In genomic region chr14:60397550-60397949, GRCh38 we compare ENCODE assay signal across 7 cellular contexts.
DNase-seq lines count a peak whose midpoint lies in the region; ATAC-seq, FAIRE-seq and TF ChIP-seq lines count a peak whose summit lies in the region.
"Not testable (repeated sequence)": the region's sequence is repeated elsewhere in the genome, so short reads cannot be mapped to it uniquely, and the experiment has no call there.

No MANE protein-coding gene starts in this region.

- TF ChIP-seq CTCF in DND-41 (IDR thresholded peaks at IDR 0.05; ENCODE audit: borderline replicate concordance, extremely low read depth, low read length, poor library complexity, severe bottlenecking); PC-3 (conservative IDR thresholded peaks at IDR 0.05; ENCODE audit: low read depth, low read length); endothelial cell of umbilical vein (IDR thresholded peaks at IDR 0.05; ENCODE audit: extremely low read depth in 1 of 2, insufficient read depth in 1 of 2, low read depth in 1 of 2, low read length in 2 of 2): not testable (repeated sequence)

- FAIRE-seq in endothelial cell of umbilical vein (lab: Jason Lieb, UNC): peak; percentile 44

- H3K9me1 ChIP-seq in endothelial cell of umbilical vein (replicated peaks; ENCODE audit: control insufficient read depth, extremely low read depth, insufficient read depth, low read length): not testable (repeated sequence)

- POLR2A ChIA-PET in PC-3 (lab: Charles Lee; ENCODE audit: unreplicated experiment); endothelial cell of umbilical vein (lab: Charles Lee): not testable (repeated sequence)

- not testable (repeated sequence) for H3K4me3 Mint-ChIP-seq in activated T-helper 17 cell treated with anti-CD3 and anti-CD28 coated beads, Interleukin-2, amount 50 U/mL, for 72 hours; naive B cell; stimulated activated naive B cell treated with anti-CD40 and anti-IgM and Interleukin-4, amounts not matched to agents 10 μg/mL and 1 μg/mL and 100 μg/mL, for 72 hours

- H3K9ac ChIP-seq in DND-41 (ENCODE audit: low read depth, low read length); PC-3 (ENCODE audit: low read length); endothelial cell of umbilical vein (replicated peaks; ENCODE audit: extremely low read depth, insufficient read depth, low read length): not testable (repeated sequence)

- H3K27me3 Mint-ChIP-seq in activated T-helper 17 cell treated with anti-CD3 and anti-CD28 coated beads, Interleukin-2, amount 50 U/mL, for 72 hours: not testable (repeated sequence)
- peaks cover 7 to 16% (median 8%) of the 10 kb centered on the region in 3 donors for H3K27me3 Mint-ChIP-seq in naive B cell
- H3K27me3 Mint-ChIP-seq in stimulated activated naive B cell treated with anti-CD40 and anti-IgM and Interleukin-4, amounts not matched to agents 10 μg/mL and 1 μg/mL and 100 μg/mL, for 72 hours: peaks cover 5 to 11% of the 10 kb centered on the region in 2 donors

- not testable (repeated sequence) for H3K27ac Mint-ChIP-seq in activated T-helper 17 cell treated with anti-CD3 and anti-CD28 coated beads, Interleukin-2, amount 50 U/mL, for 72 hours; naive B cell; stimulated activated naive B cell treated with anti-CD40 and anti-IgM and Interleukin-4, amounts not matched to agents 10 μg/mL and 1 μg/mL and 100 μg/mL, for 72 hours

- not testable (repeated sequence) for H3K36me3 Mint-ChIP-seq in activated T-helper 17 cell treated with anti-CD3 and anti-CD28 coated beads, Interleukin-2, amount 50 U/mL, for 72 hours (ENCODE audit: low read depth); naive B cell; stimulated activated naive B cell treated with anti-CD40 and anti-IgM and Interleukin-4, amounts not matched to agents 10 μg/mL and 1 μg/mL and 100 μg/mL, for 72 hours

- dilution Hi-C loops in endothelial cell of umbilical vein (cut with MboI; ENCODE audit: extremely low pct_ligation_motif_present, low sequenced_read_pairs): not testable (repeated sequence)

- BruUV-seq in PC-3 (replicated peaks; lab: Mats Ljungman, UMichigan); endothelial cell of umbilical vein (replicated peaks; lab: Mats Ljungman, UMichigan): not testable (repeated sequence)

- not testable (repeated sequence) for H3K79me2 ChIP-seq in DND-41 (ENCODE audit: insufficient read depth, low read length); PC-3 (ENCODE audit: low read length); endothelial cell of umbilical vein (ENCODE audit: control insufficient read depth, insufficient read depth, low read length)

- intact Hi-C loops in PC-3 (cut with micrococcal nuclease); endothelial cell of umbilical vein (cut with micrococcal nuclease): not testable (repeated sequence)

- H3K27ac ChIP-seq in DND-41 (ENCODE audit: low read length); PC-3 (ENCODE audit: low read length); endothelial cell of umbilical vein (ENCODE audit: insufficient read depth, low read depth, low read length): not testable (repeated sequence)

- H2AFZ ChIP-seq in DND-41 (ENCODE audit: low read depth, low read length); PC-3 (ENCODE audit: low read length); endothelial cell of umbilical vein (ENCODE audit: low read depth, low read length): not testable (repeated sequence)

- not testable (repeated sequence) for H3K9me2 ChIP-seq in PC-3 (replicated peaks; ENCODE audit: low read length)

- not testable (repeated sequence) for H3K4me3 ChIP-seq in DND-41 (ENCODE audit: low read depth in 1 of 2, low read length in 2 of 2); PC-3 (ENCODE audit: low read length); endothelial cell of umbilical vein (replicated peaks in 1 of 3; ENCODE audit: insufficient read depth in 1 of 3, low read depth in 1 of 3, low read length in 3 of 3)

- CTCF ChIA-PET in PC-3 (lab: Charles Lee); endothelial cell of umbilical vein (lab: Charles Lee): not testable (repeated sequence)

- not testable (repeated sequence) for TF ChIP-seq POLR2A in endothelial cell of umbilical vein (IDR thresholded peaks at IDR 0.05; ENCODE audit: low read depth, low read length)

- not testable (repeated sequence) for H3K4me2 ChIP-seq in DND-41 (ENCODE audit: insufficient read depth, low read length); PC-3 (ENCODE audit: low read length); endothelial cell of umbilical vein (ENCODE audit: insufficient read depth, low read length)

- not testable (repeated sequence) for H3K9me3 ChIP-seq in DND-41 (ENCODE audit: insufficient read depth, low read length, severe bottlenecking); PC-3 (ENCODE audit: low read length); endothelial cell of umbilical vein (replicated peaks; ENCODE audit: control insufficient read depth, insufficient read depth, low read length)

- H4K20me1 ChIP-seq in DND-41 (ENCODE audit: insufficient read depth, low read length); PC-3 (ENCODE audit: low read length); endothelial cell of umbilical vein (replicated peaks; ENCODE audit: control insufficient read depth, extremely low read depth, insufficient read depth, low read length): not testable (repeated sequence)

- ATAC-seq in DND-41 (ENCODE audit: insufficient read depth, low read depth): peak; percentile 82
- ATAC-seq in PC-3: peak; percentile 31; the same call in 1 of the 2 replicates
- peak; percentile 60 to 61 for ATAC-seq in activated CD4-positive, CD25-positive, alpha-beta regulatory T cell treated with anti-CD3 and anti-CD28 coated beads, Interleukin-2, amount 50 U/mL, for 24 hours
- peak; percentile 65 for ATAC-seq in activated T-helper 17 cell treated with anti-CD3 and anti-CD28 coated beads, Interleukin-2, amount 50 U/mL, for 72 hours (replicated peaks)
- peak; percentile 73 to 81 for ATAC-seq in naive B cell (ENCODE audit: low read depth in 2 of 2)
- peak; percentile 63 to 68 for ATAC-seq in stimulated activated naive B cell treated with anti-CD40 and anti-IgM and Interleukin-4, amounts not matched to agents 10 μg/mL and 1 μg/mL and 100 μg/mL, for 72 hours (replicated peaks)

- not testable (repeated sequence) for H3K36me3 ChIP-seq in DND-41 (ENCODE audit: insufficient read depth, low read length); PC-3 (ENCODE audit: low read depth, low read length); endothelial cell of umbilical vein (ENCODE audit: control insufficient read depth in 2 of 2, extremely low read depth in 1 of 2, insufficient read depth in 2 of 2, low read length in 2 of 2)

- not testable (repeated sequence) for DNase-seq in DND-41; PC-3; endothelial cell of umbilical vein (ENCODE audit: low read depth, low spot score); naive B cell; stimulated activated naive B cell treated with anti-CD40 and anti-IgM and Interleukin-4, amounts not matched to agents 10 μg/mL and 1 μg/mL and 100 μg/mL, for 72 hours

- H3K4me1 ChIP-seq in DND-41 (ENCODE audit: insufficient read depth, low read length); PC-3 (ENCODE audit: insufficient read depth, low read length); endothelial cell of umbilical vein (ENCODE audit: control insufficient read depth, extremely low read depth, insufficient read depth, low read length): not testable (repeated sequence)

- not testable (repeated sequence) for H3K9me3 Mint-ChIP-seq in activated T-helper 17 cell treated with anti-CD3 and anti-CD28 coated beads, Interleukin-2, amount 50 U/mL, for 72 hours
- H3K9me3 Mint-ChIP-seq in naive B cell: peaks cover 4 to 31% (median 9%) of the 10 kb centered on the region in 7 donors
- peaks cover 13 to 18% of the 10 kb centered on the region in 2 donors for H3K9me3 Mint-ChIP-seq in stimulated activated naive B cell treated with anti-CD40 and anti-IgM and Interleukin-4, amounts not matched to agents 10 μg/mL and 1 μg/mL and 100 μg/mL, for 72 hours

- not testable (repeated sequence) for H3K27me3 ChIP-seq in DND-41 (ENCODE audit: insufficient read depth, low read length, poor library complexity); PC-3 (ENCODE audit: low read length); endothelial cell of umbilical vein (ENCODE audit: control insufficient read depth in 2 of 2, insufficient read depth in 2 of 2, low read length in 2 of 2)

- not testable (repeated sequence) for H3K4me1 Mint-ChIP-seq in activated T-helper 17 cell treated with anti-CD3 and anti-CD28 coated beads, Interleukin-2, amount 50 U/mL, for 72 hours; naive B cell; stimulated activated naive B cell treated with anti-CD40 and anti-IgM and Interleukin-4, amounts not matched to agents 10 μg/mL and 1 μg/mL and 100 μg/mL, for 72 hours

- not testable (repeated sequence) for H3F3A ChIP-seq in PC-3 (ENCODE audit: low read length, unreplicated experiment)

Comparison
In these comparisons a context has a peak if more than half of its experiments do, and no peak if none do; other contexts are left out.
1. ATAC-seq: peak in every context shown above with its lines; median percentile 82 in DND-41; 77 in naive B cell; 66 in stimulated activated naive B cell treated with anti-CD40 and anti-IgM and Interleukin-4, amounts not matched to agents 10 μg/mL and 1 μg/mL and 100 μg/mL, for 72 hours; 65 in activated T-helper 17 cell treated with anti-CD3 and anti-CD28 coated beads, Interleukin-2, amount 50 U/mL, for 72 hours; 60 in activated CD4-positive, CD25-positive, alpha-beta regulatory T cell treated with anti-CD3 and anti-CD28 coated beads, Interleukin-2, amount 50 U/mL, for 24 hours; 31 in PC-3.